8 cellular contexts compared by ENCODE assay signal in the genomic region with DNA sequence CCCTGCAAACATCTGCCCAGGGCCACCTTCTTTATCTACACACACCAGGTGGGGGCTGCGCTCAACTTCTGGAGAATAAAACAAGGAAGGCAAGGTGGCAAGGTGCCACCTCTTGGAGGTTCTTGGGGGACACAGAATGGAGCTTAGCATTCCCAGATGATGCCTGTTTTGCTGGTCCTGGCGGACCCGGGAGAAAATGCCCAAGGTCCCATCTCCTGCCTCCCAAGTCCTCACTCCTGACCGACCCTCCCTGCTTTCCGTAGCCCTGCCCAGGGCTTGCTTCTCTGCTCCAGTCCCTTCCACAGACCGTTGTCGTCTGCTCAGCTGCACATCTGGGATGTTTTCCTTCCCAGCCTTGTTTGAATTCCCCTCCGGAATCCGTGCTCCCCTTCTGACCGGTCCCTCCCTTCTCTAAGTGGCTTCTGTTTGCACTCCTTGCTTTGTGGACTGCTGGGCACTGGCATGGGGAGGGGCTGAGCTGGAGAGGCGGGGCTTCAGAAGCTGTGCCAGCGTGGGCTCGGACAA. TPM values are rescaled to one million over a fixed set of nuclear protein-coding genes. Genes with fewer than 3 reads are reported as not detected.
A peak's percentile ranks its signal among the peaks of the same experiment; 100 is the strongest.
DNase-seq lines count a peak whose midpoint lies in the region; ATAC-seq, FAIRE-seq and TF ChIP-seq lines count a peak whose summit lies in the region.

No MANE protein-coding gene starts in this region.

- ATAC-seq in HG03521 (IDR thresholded peaks at IDR 0.05; ENCODE audit: unreplicated experiment) (no peak), GM19452 (IDR thresholded peaks at IDR 0.05; ENCODE audit: unreplicated experiment) (no peak)

- H3K27ac ChIP-seq in testis, result peak overlapping the region in 1 of 2 donors; percentile 1

- no peak for TF ChIP-seq POLR2A in testis (IDR thresholded peaks at IDR 0.05)
- TF ChIP-seq POLR2A in GM12892 (IDR thresholded peaks at IDR 0.05; ENCODE audit: low read depth, low read length), result no peak

- no peaks in the 10 kb centered on the region for H3K9me3 ChIP-seq in testis

- peak overlapping the region; percentile 51 for H3K27ac Mint-ChIP-seq in T-helper 2 cell treated with Interferon-gamma antibody and Interleukin-4, amounts not matched to agents 5 μg/mL and 100 μg/mL, for 36 hours
- H3K27ac Mint-ChIP-seq in activated naive CD8-positive, alpha-beta T cell treated with anti-CD3 and anti-CD28 coated beads for 36 hours, result peak overlapping the region; percentile 2
- peak overlapping the region; percentile 82 to 91 (median 86) for H3K27ac Mint-ChIP-seq in immature natural killer cell

- no peak for DNase-seq in T-helper 2 cell treated with Interferon-gamma antibody and Interleukin-4, amounts not matched to agents 5 μg/mL and 100 μg/mL, for 36 hours (ENCODE audit: low spot score)
- no peak for DNase-seq in T-helper 2 cell
- DNase-seq in activated naive CD8-positive, alpha-beta T cell treated with anti-CD3 and anti-CD28 coated beads for 36 hours, result no peak
- DNase-seq in immature natural killer cell, result no peak
- DNase-seq in testis, result no peak
- no peak for DNase-seq in GM12892 (ENCODE audit: insufficient read length)

- H3K9me3 Mint-ChIP-seq in T-helper 2 cell treated with Interferon-gamma antibody and Interleukin-4, amounts not matched to agents 5 μg/mL and 100 μg/mL, for 36 hours, result no peaks in the 10 kb centered on the region
- H3K9me3 Mint-ChIP-seq in activated naive CD8-positive, alpha-beta T cell treated with anti-CD3 and anti-CD28 coated beads for 36 hours, result no peaks in the 10 kb centered on the region
- no peaks in the 10 kb centered on the region for H3K9me3 Mint-ChIP-seq in immature natural killer cell

- H3K4me3 ChIP-seq in testis, result peak overlapping the region; percentile 29 to 60

- FAIRE-seq in GM12892 (lab: Jason Lieb, UNC), result no peak

- no peak for TF ChIP-seq CTCF in testis (IDR thresholded peaks at IDR 0.05)

- intact Hi-C loops in testis (cut with DNase I; ENCODE audit: low total_unique reads), result no loop called here

- H3K36me3 Mint-ChIP-seq in T-helper 2 cell treated with Interferon-gamma antibody and Interleukin-4, amounts not matched to agents 5 μg/mL and 100 μg/mL, for 36 hours (ENCODE audit: low read depth), result peaks cover 19% of the 10 kb centered on the region
- peaks cover 14% of the 10 kb centered on the region for H3K36me3 Mint-ChIP-seq in activated naive CD8-positive, alpha-beta T cell treated with anti-CD3 and anti-CD28 coated beads for 36 hours
- H3K36me3 Mint-ChIP-seq in immature natural killer cell, result peaks cover 0 to 8% (median 0%) of the 10 kb centered on the region in 3 donors

- H3K4me1 ChIP-seq in testis, result peaks cover 46% of the 10 kb centered on the region

- 14 to 17% methylated on average over 9 to 13 of the region's 13 CpGs for WGBS in testis, 2 donors

- H3K27me3 ChIP-seq in testis, result no peaks in the 10 kb centered on the region

- no peaks in the 10 kb centered on the region for H3K36me3 ChIP-seq in testis (ENCODE audit: low read depth, missing control alignments)

- H3K4me1 Mint-ChIP-seq in T-helper 2 cell treated with Interferon-gamma antibody and Interleukin-4, amounts not matched to agents 5 μg/mL and 100 μg/mL, for 36 hours (ENCODE audit: low read depth), result peaks cover 37% of the 10 kb centered on the region
- peaks cover 26% of the 10 kb centered on the region for H3K4me1 Mint-ChIP-seq in activated naive CD8-positive, alpha-beta T cell treated with anti-CD3 and anti-CD28 coated beads for 36 hours
- peaks cover 52 to 70% of the 10 kb centered on the region in 2 donors for H3K4me1 Mint-ChIP-seq in immature natural killer cell

- peak overlapping the region; percentile 70 for H3K4me3 Mint-ChIP-seq in T-helper 2 cell treated with Interferon-gamma antibody and Interleukin-4, amounts not matched to agents 5 μg/mL and 100 μg/mL, for 36 hours
- H3K4me3 Mint-ChIP-seq in activated naive CD8-positive, alpha-beta T cell treated with anti-CD3 and anti-CD28 coated beads for 36 hours, result peak overlapping the region; percentile 69
- H3K4me3 Mint-ChIP-seq in immature natural killer cell, result peak overlapping the region; percentile 80 to 94 (median 90)

- no peaks in the 10 kb centered on the region for H3K27me3 Mint-ChIP-seq in T-helper 2 cell treated with Interferon-gamma antibody and Interleukin-4, amounts not matched to agents 5 μg/mL and 100 μg/mL, for 36 hours (ENCODE audit: low read depth)
- no peaks in the 10 kb centered on the region for H3K27me3 Mint-ChIP-seq in activated naive CD8-positive, alpha-beta T cell treated with anti-CD3 and anti-CD28 coated beads for 36 hours
- H3K27me3 Mint-ChIP-seq in immature natural killer cell (ENCODE audit: low read depth in 3 of 3), result peaks cover 6 to 16% (median 9%) of the 10 kb centered on the region in 3 donors

RNA-seq across cellular contexts. Expression of gene ITPR3, which starts 13.1 kb away (rescaled TPM):
- 10 to 100 TPM; 35.5 to 36.6 TPM for total RNA-seq in activated naive CD8-positive, alpha-beta T cell treated with anti-CD3 and anti-CD28 coated beads for 36 hours
- 1 to 10 TPM in 2 of 3 donors, under 1 TPM in 1; 0.02 to 7.2 (median 1.1) TPM for polyA plus RNA-seq in immature natural killer cell
- 100 to 1,000 TPM in 1 of 2 donors, 10 to 100 TPM in 1; 80.3 to 146 TPM for total RNA-seq in testis
- polyA plus RNA-seq in testis (ENCODE audit: insufficient read depth, low read depth, low replicate concordance), result 58.2 TPM
- polyA plus RNA-seq in GM12892 (2012; ENCODE audit: missing spikeins), result 12.7 TPM

RNA-seq across cellular contexts. Expression of gene BAK1, which starts 54.2 kb away (rescaled TPM):
- 10 to 100 TPM; 32.0 to 34.3 TPM for total RNA-seq in activated naive CD8-positive, alpha-beta T cell treated with anti-CD3 and anti-CD28 coated beads for 36 hours
- 10 to 100 TPM; 26.6 to 46.6 (median 32.4) TPM for polyA plus RNA-seq in immature natural killer cell
- total RNA-seq in testis, result 10 to 100 TPM; 13.1 to 14.8 TPM
- polyA plus RNA-seq in testis (ENCODE audit: insufficient read depth, low read depth, low replicate concordance), result 17.3 TPM
- polyA plus RNA-seq in GM12892 (2012; ENCODE audit: missing spikeins), result 18.7 TPM

Comparison
In these comparisons a context has a peak if more than half of its experiments do, and no peak if none do; other contexts are left out.
1. H3K27ac Mint-ChIP-seq: peak in every context shown above with its lines; median percentile 86 in immature natural killer cell; 51 in T-helper 2 cell treated with Interferon-gamma antibody and Interleukin-4, amounts not matched to agents 5 μg/mL and 100 μg/mL, for 36 hours; 2 in activated naive CD8-positive, alpha-beta T cell treated with anti-CD3 and anti-CD28 coated beads for 36 hours.